10 cellular contexts compared by ENCODE assay signal in genomic region chr4:41215155-41215554, GRCh38. TPM values are rescaled to one million over a fixed set of nuclear protein-coding genes. Genes with fewer than 3 reads are reported as not detected.
DNase-seq lines count a peak whose midpoint lies in the region; ATAC-seq, FAIRE-seq and TF ChIP-seq lines count a peak whose summit lies in the region.
"Had no signal": no experiment of that assay in that cellular context is flagged by ENCODE, and none has a peak within 500 bp of the region (broad histone marks: within the 10 kb centered on the region; RNA-seq: fewer than 3 reads in every experiment).

No MANE protein-coding gene starts in this region.

- no peaks in the 10 kb centered on the region for H3K36me3 ChIP-seq in HUES48 (ENCODE audit: control insufficient read depth, insufficient read depth, low read length)
- H3K36me3 ChIP-seq in mucosa of stomach (ENCODE audit: control insufficient read depth, insufficient read depth, low read length): no peaks in the 10 kb centered on the region
- H3K36me3 ChIP-seq: ovary, tibial nerve had no signal

- CTCF ChIA-PET in A549 (lab: Yijun Ruan, JAX): interaction anchor here (0.6 to 9.8 kb wide), 14 partner anchors 10 to 313 kb away, joined by 3 to 135 read pairs (median 8); no protein-coding TSS in a partner anchor

- no peak for TF ChIP-seq POLR2A in A549 (IDR thresholded peaks at IDR 0.05; ENCODE audit: low read length)

- 56% methylated on average over 9 of the region's 9 CpGs for WGBS in A549 (ENCODE audit: missing lambda C conversion rate)

- peak overlapping the region; percentile 60 for H3K4me3 Mint-ChIP-seq in activated naive CD8-positive, alpha-beta T cell treated with anti-CD3 and anti-CD28 coated beads, Interleukin-2, amount 50 U/mL, for 24 hours

- H3K27me3 Mint-ChIP-seq in activated naive CD8-positive, alpha-beta T cell treated with anti-CD3 and anti-CD28 coated beads, Interleukin-2, amount 50 U/mL, for 24 hours: peaks cover 55% of the 10 kb centered on the region

- ATAC-seq in A549 (no peak), GM18519 (IDR thresholded peaks at IDR 0.05; ENCODE audit: low FRiP score, unreplicated experiment) (no peak)
- ATAC-seq in activated naive CD8-positive, alpha-beta T cell treated with anti-CD3 and anti-CD28 coated beads, Interleukin-2, amount 50 U/mL, for 24 hours: no peak

- FAIRE-seq in A549 (lab: Jason Lieb, UNC): no peak

- DNase-seq in A549 (ENCODE audit: low read depth in 1 of 2, low spot score in 1 of 2): no peak
- DNase-seq in activated naive CD8-positive, alpha-beta T cell treated with anti-CD3 and anti-CD28 coated beads, Interleukin-2, amount 50 U/mL, for 24 hours: no peak
- no peak for DNase-seq in inferior parietal cortex (ENCODE audit: extremely low spot score)
- DNase-seq in stimulated activated CD4-positive, alpha-beta T cell treated with anti-CD3 and anti-CD28 coated beads, Interleukin-4, amount 100 ng/mL, for 4 hours: no peak
- DNase-seq in NCI-H1048 (lab: John Stamatoyannopoulos, UW): no peak

- no peaks in the 10 kb centered on the region for H3K36me3 Mint-ChIP-seq in activated naive CD8-positive, alpha-beta T cell treated with anti-CD3 and anti-CD28 coated beads, Interleukin-2, amount 50 U/mL, for 24 hours (ENCODE audit: low read depth)

- H3K4me1 ChIP-seq in A549 (peaks cover 23% of the 10 kb centered on the region; the same call in 2 of the 3 replicates), HUES48 (ENCODE audit: control insufficient read depth, insufficient read depth, low read length) (peaks cover 22% of the 10 kb centered on the region), mucosa of stomach (ENCODE audit: control insufficient read depth, insufficient read depth, low read length) (peaks cover 13% of the 10 kb centered on the region)

- H3K4me1 Mint-ChIP-seq in activated naive CD8-positive, alpha-beta T cell treated with anti-CD3 and anti-CD28 coated beads, Interleukin-2, amount 50 U/mL, for 24 hours: peaks cover 26% of the 10 kb centered on the region

- H3K27ac Mint-ChIP-seq in activated naive CD8-positive, alpha-beta T cell treated with anti-CD3 and anti-CD28 coated beads, Interleukin-2, amount 50 U/mL, for 24 hours: no peak overlapping the region

- H3K27me3 ChIP-seq in HUES48 (ENCODE audit: control insufficient read depth, insufficient read depth, low read length) (peaks cover 10% of the 10 kb centered on the region), mucosa of stomach (ENCODE audit: control insufficient read depth, insufficient read depth, low read length) (no peaks in the 10 kb centered on the region)
- H3K27me3 ChIP-seq: ovary, tibial nerve had no signal

- peak overlapping the region; percentile 11; the same call in 1 of the 3 replicates for H3K4me3 ChIP-seq in A549
- H3K4me3 ChIP-seq in HUES48 (ENCODE audit: low read depth, low read length): peak overlapping the region; percentile 50; the same call in 1 of the 2 replicates
- no peak overlapping the region for H3K4me3 ChIP-seq in mucosa of stomach (ENCODE audit: low read length)

- no peak for TF ChIP-seq EP300 in A549 (IDR thresholded peaks at IDR 0.05)

- no peaks in the 10 kb centered on the region for H3K9me3 Mint-ChIP-seq in activated naive CD8-positive, alpha-beta T cell treated with anti-CD3 and anti-CD28 coated beads, Interleukin-2, amount 50 U/mL, for 24 hours

- no peak for TF ChIP-seq CTCF in A549 (IDR thresholded peaks at IDR 0.05)

- no peak for TF ChIP-seq RAD21 in A549 (conservative IDR thresholded peaks at IDR 0.05 in 1 of 2, IDR thresholded peaks at IDR 0.05 in 1 of 2)

- H3K9ac ChIP-seq in HUES48 (ENCODE audit: low read depth, low read length): no peak overlapping the region
- H3K9ac ChIP-seq in mucosa of stomach (ENCODE audit: low read length): peak overlapping the region; percentile 64

- H3K4me2 ChIP-seq in A549: peak overlapping the region; percentile 90

- H3K9me3 ChIP-seq in A549 (no peaks in the 10 kb centered on the region), HUES48 (ENCODE audit: control insufficient read depth, insufficient read depth, low read length) (no peaks in the 10 kb centered on the region), mucosa of stomach (ENCODE audit: control insufficient read depth, low read length) (no peaks in the 10 kb centered on the region)
- H3K9me3 ChIP-seq: ovary, tibial nerve had no signal

- H3K27ac ChIP-seq in A549 (peak overlapping the region; percentile 92 to 95), HUES48 (ENCODE audit: low read depth, low read length) (no peak overlapping the region)

- POLR2A ChIA-PET in A549 (lab: Yijun Ruan, JAX): interaction anchor here (1.1 to 4.6 kb wide), 3 partner anchors 42 to 307 kb away, joined by 3 to 72 read pairs (median 9); partner anchors contain the start of gene UCHL1

TF ChIP-seq in A549, 52 proteins besides CTCF, POLR2A, EP300 and RAD21:
- TF ChIP-seq KDM1A (IDR thresholded peaks at IDR 0.05; ENCODE audit: low read depth) (no peak), CHD2 (IDR thresholded peaks at IDR 0.05; ENCODE audit: low read length, partially characterized antibody) (no peak), JUNB (IDR thresholded peaks at IDR 0.05) (no peak)
- TF ChIP-seq, protein P1, sequence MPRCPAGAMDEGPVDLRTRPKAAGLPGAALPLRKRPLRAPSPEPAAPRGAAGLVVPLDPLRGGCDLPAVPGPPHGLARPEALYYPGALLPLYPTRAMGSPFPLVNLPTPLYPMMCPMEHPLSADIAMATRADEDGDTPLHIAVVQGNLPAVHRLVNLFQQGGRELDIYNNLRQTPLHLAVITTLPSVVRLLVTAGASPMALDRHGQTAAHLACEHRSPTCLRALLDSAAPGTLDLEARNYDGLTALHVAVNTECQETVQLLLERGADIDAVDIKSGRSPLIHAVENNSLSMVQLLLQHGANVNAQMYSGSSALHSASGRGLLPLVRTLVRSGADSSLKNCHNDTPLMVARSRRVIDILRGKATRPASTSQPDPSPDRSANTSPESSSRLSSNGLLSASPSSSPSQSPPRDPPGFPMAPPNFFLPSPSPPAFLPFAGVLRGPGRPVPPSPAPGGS (IDR thresholded peaks at IDR 0.05): no peak
TF ChIP-seq in A549: peak in this region for 0.

RNA-seq across cellular contexts. Expression of gene APBB2, which starts 0.8 kb away (rescaled TPM):
- polyA plus RNA-seq in A549 (2011; rRNA removed): 31.3 and 31.9 TPM in 2 replicates
- 12.3 and 12.9 TPM in 2 replicates for polyA plus RNA-seq in A549 (2012; cell fraction: cytosol; rRNA removed)
- polyA plus RNA-seq in A549 (2012; cell fraction: nucleus; rRNA removed): 12.0 and 15.6 TPM in 2 replicates
- polyA plus RNA-seq in A549 (2017; fragmentation: RNase III; extraction: RNeasy Plus Mini Kit Qiagen cat#74134 plus additional on column Dnase treatment): 8.3 to 9.9 TPM (median 9.6 TPM) in 3 replicates
- 54.3 and 57.4 TPM in 2 replicates for polyA minus RNA-seq in A549 (2011; rRNA and poly(A)+ RNA removed)

RNA-seq across cellular contexts. Expression of gene UCHL1, which starts 41.6 kb away (rescaled TPM):
- 1,819 and 1,981 TPM in 2 replicates for polyA plus RNA-seq in A549 (2011; rRNA removed)
- polyA plus RNA-seq in A549 (2012; cell fraction: cytosol; rRNA removed): 1,534 and 1,760 TPM in 2 replicates
- 2,660 and 5,319 TPM in 2 replicates for polyA plus RNA-seq in A549 (2012; cell fraction: nucleus; rRNA removed)
- 953 to 989 TPM (median 980 TPM) in 3 replicates for polyA plus RNA-seq in A549 (2017; fragmentation: RNase III; extraction: RNeasy Plus Mini Kit Qiagen cat#74134 plus additional on column Dnase treatment)
- polyA minus RNA-seq in A549 (2011; rRNA and poly(A)+ RNA removed): 406 and 486 TPM in 2 replicates
